11 cellular contexts compared by ENCODE assay signal in the genomic region with DNA sequence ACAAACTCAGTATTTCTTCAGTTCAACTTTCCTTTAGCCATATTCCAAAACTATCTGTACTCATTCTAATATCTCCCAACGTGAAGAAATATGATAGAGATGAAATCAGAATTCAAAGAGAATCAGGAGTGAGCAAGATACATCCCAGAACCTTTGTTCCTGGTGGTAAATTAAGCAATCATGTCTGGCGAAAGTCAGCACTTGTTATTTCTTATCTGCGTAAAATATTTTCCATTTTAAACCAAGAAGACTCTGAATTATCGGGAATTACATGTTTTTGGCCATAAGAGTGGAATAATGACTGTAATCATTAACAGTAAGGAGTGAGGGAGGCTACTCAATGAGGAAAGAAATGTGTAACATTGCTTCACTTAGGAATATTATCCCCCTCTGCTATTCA.
"Had no signal": no experiment of that assay in that cellular context is flagged by ENCODE, and none has a peak within 500 bp of the region (broad histone marks: within the 10 kb centered on the region; RNA-seq: fewer than 3 reads in every experiment).

No MANE protein-coding gene starts in this region.

- H3K9me3 Mint-ChIP-seq: GM23338, H9, HFFc6 had no signal

- FAIRE-seq: H1, H54 had no signal

- H3K36me3 ChIP-seq: HAP-1 had no signal

- H3K4me3 ChIP-seq: GM23248, GM23338, HAP-1 had no signal

- H3K4me1 ChIP-seq: HAP-1 had no signal

- DNase-seq: GM23248, GOT3, H7, H9, HCEC 1CT, HFFc6 had no signal

- H3K4me3 Mint-ChIP-seq: GM23338, H9, HFFc6 had no signal

- H3K27ac Mint-ChIP-seq: GM23338, H9, HFFc6 had no signal

- H3K27ac ChIP-seq: GM23248 had no signal

- H3K9me3 ChIP-seq: HAP-1 had no signal

- H3K4me2 ChIP-seq: GM23338 had no signal

- H3K4me1 Mint-ChIP-seq: GM23338, H9 had no signal

- ATAC-seq: GM23338, HCT116 had no signal
